In the genomic region with DNA sequence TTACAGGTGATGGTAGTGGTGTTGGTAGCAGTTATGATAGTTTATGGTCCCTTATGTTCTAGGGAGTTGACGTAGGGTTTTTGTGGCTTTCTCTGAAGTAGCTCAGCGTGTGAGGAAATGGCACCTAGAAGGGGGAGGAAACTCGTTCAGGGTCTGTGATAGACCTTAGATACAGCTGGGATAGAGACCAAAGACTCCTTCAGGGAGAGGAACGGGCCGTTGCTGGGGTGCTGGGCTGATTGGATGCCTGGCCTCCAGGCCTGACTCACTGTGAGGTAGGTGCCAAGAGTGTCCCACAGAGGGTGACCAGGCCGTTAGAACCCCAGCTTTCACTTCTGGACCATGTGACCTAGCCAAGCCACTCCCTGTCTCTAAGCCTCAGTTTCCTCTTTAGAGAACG, we compare ENCODE assay signal across 9 cellular contexts.
DNase-seq lines count a peak whose midpoint lies in the region; ATAC-seq and TF ChIP-seq lines count a peak whose summit lies in the region.
"Had no signal": no experiment of that assay in that cellular context is flagged by ENCODE, and none has a peak within 500 bp of the region (broad histone marks: within the 10 kb centered on the region; RNA-seq: fewer than 3 reads in every experiment).

No MANE protein-coding gene starts in this region.

- ATAC-seq in gastroesophageal sphincter, result no peak
- peak; percentile 75 for ATAC-seq in stimulated activated naive CD8-positive, alpha-beta T cell treated with anti-CD3 and anti-CD28 coated beads, Interleukin-15, amount 100 ng/mL, for 72 hours

- H3K27me3 ChIP-seq in gastroesophageal sphincter, result no peaks in the 10 kb centered on the region

- no peak for TF ChIP-seq EP300 in gastroesophageal sphincter (IDR thresholded peaks at IDR 0.05)

- no peak for TF ChIP-seq POLR2A in gastroesophageal sphincter (IDR thresholded peaks at IDR 0.05)

- H3K27me3 Mint-ChIP-seq in T-helper 2 cell treated with Interferon-gamma antibody and Interleukin-4, amounts not matched to agents 5 μg/mL and 100 μg/mL, for 36 hours (ENCODE audit: low read depth), result no peaks in the 10 kb centered on the region
- H3K27me3 Mint-ChIP-seq in stimulated activated naive CD8-positive, alpha-beta T cell treated with anti-CD3 and anti-CD28 coated beads, Interleukin-15, amount 100 ng/mL, for 72 hours, result no peaks in the 10 kb centered on the region
- H3K27me3 Mint-ChIP-seq in mesothelial cell of epicardium (ENCODE audit: low read depth), result no peaks in the 10 kb centered on the region

- peak; percentile 73 for DNase-seq in GM03348 (ENCODE audit: low spot score)
- DNase-seq in T-helper 2 cell treated with Interferon-gamma antibody and Interleukin-4, amounts not matched to agents 5 μg/mL and 100 μg/mL, for 36 hours (ENCODE audit: low spot score), result no peak
- peak; percentile 17 to 48 for DNase-seq in stimulated activated naive CD8-positive, alpha-beta T cell treated with anti-CD3 and anti-CD28 coated beads, Interleukin-15, amount 100 ng/mL, for 72 hours
- DNase-seq in NCI-H2107 (lab: John Stamatoyannopoulos, UW), result no peak
- DNase-seq in OCI-M1 (lab: John Stamatoyannopoulos, UW), result no peak
- no peak for DNase-seq in mesothelial cell of epicardium (ENCODE audit: low spot score in 2 of 2, unreplicated experiment in 2 of 2)
- no peak for DNase-seq in central memory CD4-positive, alpha-beta T cell
- DNase-seq: NCI-H748 treated with DMSO at 0.1 percent for 48 hours had no signal

- H3K27ac ChIP-seq in gastroesophageal sphincter, result peak overlapping the region; percentile 10 to 92 (median 74)

- no peaks in the 10 kb centered on the region for H3K9me3 ChIP-seq in gastroesophageal sphincter

- H3K36me3 ChIP-seq in gastroesophageal sphincter, result no peaks in the 10 kb centered on the region

- H3K27ac Mint-ChIP-seq in T-helper 2 cell treated with Interferon-gamma antibody and Interleukin-4, amounts not matched to agents 5 μg/mL and 100 μg/mL, for 36 hours, result peak overlapping the region; percentile 41
- peak overlapping the region; percentile 91 to 96 for H3K27ac Mint-ChIP-seq in stimulated activated naive CD8-positive, alpha-beta T cell treated with anti-CD3 and anti-CD28 coated beads, Interleukin-15, amount 100 ng/mL, for 72 hours
- H3K27ac Mint-ChIP-seq in mesothelial cell of epicardium, result no peak overlapping the region

- H3K4me3 Mint-ChIP-seq in T-helper 2 cell treated with Interferon-gamma antibody and Interleukin-4, amounts not matched to agents 5 μg/mL and 100 μg/mL, for 36 hours, result no peak overlapping the region
- peak overlapping the region; percentile 27 to 68 for H3K4me3 Mint-ChIP-seq in stimulated activated naive CD8-positive, alpha-beta T cell treated with anti-CD3 and anti-CD28 coated beads, Interleukin-15, amount 100 ng/mL, for 72 hours
- no peak overlapping the region for H3K4me3 Mint-ChIP-seq in mesothelial cell of epicardium

- TF ChIP-seq CTCF in gastroesophageal sphincter (IDR thresholded peaks at IDR 0.05) (no peak), mesothelial cell of epicardium (IDR thresholded peaks at IDR 0.05; ENCODE audit: unreplicated experiment) (no peak)

- no peak overlapping the region for H3K4me3 ChIP-seq in gastroesophageal sphincter

- 34 to 37% methylated on average over 7 of the region's 7 CpGs for WGBS in gastroesophageal sphincter (ENCODE audit: low coverage in 1 of 2), 2 donors

- H3K36me3 Mint-ChIP-seq in T-helper 2 cell treated with Interferon-gamma antibody and Interleukin-4, amounts not matched to agents 5 μg/mL and 100 μg/mL, for 36 hours (ENCODE audit: low read depth), result no peaks in the 10 kb centered on the region
- no peaks in the 10 kb centered on the region for H3K36me3 Mint-ChIP-seq in mesothelial cell of epicardium

- peaks cover 9 to 99% (median 62%) of the 10 kb centered on the region in 3 donors for H3K4me1 ChIP-seq in gastroesophageal sphincter

- H3K4me1 Mint-ChIP-seq in T-helper 2 cell treated with Interferon-gamma antibody and Interleukin-4, amounts not matched to agents 5 μg/mL and 100 μg/mL, for 36 hours (ENCODE audit: low read depth), result peaks cover 8% of the 10 kb centered on the region
- peaks cover 18% of the 10 kb centered on the region for H3K4me1 Mint-ChIP-seq in stimulated activated naive CD8-positive, alpha-beta T cell treated with anti-CD3 and anti-CD28 coated beads, Interleukin-15, amount 100 ng/mL, for 72 hours
- H3K4me1 Mint-ChIP-seq in mesothelial cell of epicardium, result peaks cover 10% of the 10 kb centered on the region

- no peaks in the 10 kb centered on the region for H3K9me3 Mint-ChIP-seq in T-helper 2 cell treated with Interferon-gamma antibody and Interleukin-4, amounts not matched to agents 5 μg/mL and 100 μg/mL, for 36 hours
- H3K9me3 Mint-ChIP-seq in stimulated activated naive CD8-positive, alpha-beta T cell treated with anti-CD3 and anti-CD28 coated beads, Interleukin-15, amount 100 ng/mL, for 72 hours, result no peaks in the 10 kb centered on the region
- H3K9me3 Mint-ChIP-seq in mesothelial cell of epicardium, result no peaks in the 10 kb centered on the region

Comparison
In these comparisons a context has a peak if more than half of its experiments do, and no peak if none do; other contexts are left out.
1. DNase-seq: peak in GM03348 (single experiment) and stimulated activated naive CD8-positive, alpha-beta T cell treated with anti-CD3 and anti-CD28 coated beads, Interleukin-15, amount 100 ng/mL, for 72 hours (2 of 2); none in T-helper 2 cell treated with Interferon-gamma antibody and Interleukin-4, amounts not matched to agents 5 μg/mL and 100 μg/mL, for 36 hours (single experiment), NCI-H2107 (single experiment), OCI-M1 (single experiment), mesothelial cell of epicardium (0 of 2) and central memory CD4-positive, alpha-beta T cell (single experiment).
2. H3K4me3 Mint-ChIP-seq: peak in stimulated activated naive CD8-positive, alpha-beta T cell treated with anti-CD3 and anti-CD28 coated beads, Interleukin-15, amount 100 ng/mL, for 72 hours (2 of 2); none in T-helper 2 cell treated with Interferon-gamma antibody and Interleukin-4, amounts not matched to agents 5 μg/mL and 100 μg/mL, for 36 hours (single experiment) and mesothelial cell of epicardium (single experiment).